ENCODE assay signal across 25 cellular contexts in genomic region chr2:100977511-100977910, GRCh38. TPM values are rescaled to one million over a fixed set of nuclear protein-coding genes. Genes with fewer than 3 reads are reported as not detected.
DNase-seq lines count a peak whose midpoint lies in the region; ATAC-seq and TF ChIP-seq lines count a peak whose summit lies in the region.
"Had no signal": no experiment of that assay in that cellular context is flagged by ENCODE, and none has a peak within 500 bp of the region (broad histone marks: within the 10 kb centered on the region; RNA-seq: fewer than 3 reads in every experiment).

No MANE protein-coding gene starts in this region.

- H3K9me2 ChIP-seq in OCI-LY7 (ENCODE audit: insufficient read depth, low read length): no peaks in the 10 kb centered on the region

- no peaks in the 10 kb centered on the region for H3K27me3 ChIP-seq in BLaER1 treated with 17β-estradiol and CSF1 and Interleukin-3, amounts not matched to agents 10 nM and 100 nM
- H3K27me3 ChIP-seq in muscle layer of colon (ENCODE audit: control insufficient read depth in 1 of 2, insufficient read depth in 2 of 2, low read length in 2 of 2) (no peaks in the 10 kb centered on the region), smooth muscle cell (ENCODE audit: low read depth) (no peaks in the 10 kb centered on the region)
- H3K27me3 ChIP-seq: brain microvascular endothelial cell had no signal

- intact Hi-C loops in OCI-LY7 (cut with micrococcal nuclease; ENCODE audit: unreplicated experiment): no loop called here

- H4K20me1 ChIP-seq in BLaER1 treated with 17β-estradiol and CSF1 and Interleukin-3, amounts not matched to agents 10 nM and 100 nM: no peaks in the 10 kb centered on the region; a peak in 1 of 22 replicates
- H4K20me1 ChIP-seq in OCI-LY7 (ENCODE audit: insufficient read depth, low read length) (no peaks in the 10 kb centered on the region), smooth muscle cell (ENCODE audit: low read depth) (no peaks in the 10 kb centered on the region)

- H2AFZ ChIP-seq in OCI-LY7 (ENCODE audit: low read length): no peak overlapping the region
- no peak overlapping the region for H2AFZ ChIP-seq in smooth muscle cell (ENCODE audit: low read depth)
- H2AFZ ChIP-seq: parathyroid adenoma had no signal

- no peaks in the 10 kb centered on the region for H3K27me3 Mint-ChIP-seq in activated T-helper 17 cell treated with anti-CD3 and anti-CD28 coated beads, Interleukin-2, amount 50 U/mL, for 72 hours
- H3K27me3 Mint-ChIP-seq: stimulated activated naive CD8-positive, alpha-beta T cell treated with anti-CD3 and anti-CD28 coated beads, Interleukin-15, amount 100 ng/mL, for 72 hours had no signal

- H3K4me1 ChIP-seq in BLaER1 treated with 17β-estradiol and CSF1 and Interleukin-3, amounts not matched to agents 10 nM and 100 nM: peaks cover 43 to 75% (median 70%) of the 10 kb centered on the region in 10 experiments
- H3K4me1 ChIP-seq in OCI-LY7 (ENCODE audit: insufficient read depth, low read length, poor library complexity, severe bottlenecking) (peaks cover 11% of the 10 kb centered on the region), muscle layer of colon (ENCODE audit: insufficient read depth, low read length) (peaks cover 20% of the 10 kb centered on the region), smooth muscle cell (ENCODE audit: low read depth) (no peaks in the 10 kb centered on the region)
- H3K4me1 ChIP-seq: parathyroid adenoma had no signal

- H3K36me3 Mint-ChIP-seq in activated T-helper 17 cell treated with anti-CD3 and anti-CD28 coated beads, Interleukin-2, amount 50 U/mL, for 72 hours (ENCODE audit: low read depth): no peaks in the 10 kb centered on the region
- H3K36me3 Mint-ChIP-seq: IgD-negative memory B cell, type B pancreatic cell, WTC11 had no signal

- BruUV-seq in OCI-LY7 (replicated peaks; lab: Mats Ljungman, UMichigan): no TSS peak

- CTCF ChIA-PET in OCI-LY7 (lab: Charles Lee; ENCODE audit: unreplicated experiment): no interaction called here

- DNase-seq in OCI-LY7 (ENCODE audit: low spot score) (no peak), smooth muscle cell (lab: John Stamatoyannopoulos, UW; ENCODE audit: unreplicated experiment) (no peak), NCI-H69 (lab: John Stamatoyannopoulos, UW) (no peak), DMS 273 treated with DMSO at 0.1 percent for 48 hours (lab: John Stamatoyannopoulos, UW) (no peak), HuH-7.5 (ENCODE audit: low spot score) (no peak)
- DNase-seq: activated CD4-positive, alpha-beta T cell treated with anti-CD3 and anti-CD28 coated beads, Interleukin-2, amount 50 U/mL, for 1 hour; activated naive CD4-positive, alpha-beta T cell treated with Interleukin-2 at 50 U/mL for 16 hours; activated T-cell treated with anti-CD3 and anti-CD28 coated beads, Interleukin-2, amount 50 U/mL, for 48 hours; C1 segment of cervical spinal cord; COR-L47; NCI-H1092; NCI-H1694 treated with DMSO at 0.1 percent for 48 hours; NCI-H2171; NCI-H510A treated with DMSO at 0.1 percent for 48 hours; nephron progenitor cell; stimulated activated naive CD8-positive, alpha-beta T cell treated with anti-CD3 and anti-CD28 coated beads, Interleukin-15, amount 100 ng/mL, for 72 hours had no signal

- H3F3A ChIP-seq in smooth muscle cell (ENCODE audit: low read depth): peaks cover 18% of the 10 kb centered on the region

- no peaks in the 10 kb centered on the region for H3K9me3 ChIP-seq in BLaER1 treated with 17β-estradiol and CSF1 and Interleukin-3, amounts not matched to agents 10 nM and 100 nM (replicated peaks in 1 of 11)
- H3K9me3 ChIP-seq in OCI-LY7 (ENCODE audit: low read length) (no peaks in the 10 kb centered on the region), muscle layer of colon (ENCODE audit: low read length) (no peaks in the 10 kb centered on the region), smooth muscle cell (replicated peaks; ENCODE audit: low read depth) (no peaks in the 10 kb centered on the region)

- ATAC-seq in activated T-helper 17 cell treated with anti-CD3 and anti-CD28 coated beads, Interleukin-2, amount 50 U/mL, for 72 hours (replicated peaks): no peak
- ATAC-seq: right cardiac atrium; stimulated activated naive CD8-positive, alpha-beta T cell treated with anti-CD3 and anti-CD28 coated beads, Interleukin-15, amount 100 ng/mL, for 72 hours; WTC11 had no signal

- peak overlapping the region in 8 of 10 experiments; percentile 23 to 50 (median 40); a peak in 14 of 20 replicates for H3K4me3 ChIP-seq in BLaER1 treated with 17β-estradiol and CSF1 and Interleukin-3, amounts not matched to agents 10 nM and 100 nM
- H3K4me3 ChIP-seq in OCI-LY7 (ENCODE audit: low read depth, low read length, poor library complexity, severe bottlenecking): no peak overlapping the region
- H3K4me3 ChIP-seq in muscle layer of colon (ENCODE audit: low read depth in 1 of 2, low read length in 2 of 2): no peak overlapping the region
- no peak overlapping the region for H3K4me3 ChIP-seq in smooth muscle cell

- TF ChIP-seq CTCF in OCI-LY7 (conservative IDR thresholded peaks at IDR 0.05; ENCODE audit: low read length) (no peak), smooth muscle cell (IDR thresholded peaks at IDR 0.05; ENCODE audit: borderline replicate concordance, insufficient read depth, poor library complexity, severe bottlenecking) (no peak)

- H3K9me3 Mint-ChIP-seq in activated T-helper 17 cell treated with anti-CD3 and anti-CD28 coated beads, Interleukin-2, amount 50 U/mL, for 72 hours: no peaks in the 10 kb centered on the region
- H3K9me3 Mint-ChIP-seq: IgD-negative memory B cell; nephron progenitor cell; stimulated activated naive CD8-positive, alpha-beta T cell treated with anti-CD3 and anti-CD28 coated beads, Interleukin-15, amount 100 ng/mL, for 72 hours; type B pancreatic cell; WTC11 had no signal

- WGBS in smooth muscle cell (ENCODE audit: low lambda C conversion rate): 88% methylated on average over 12 of the region's 12 CpGs

- peak overlapping the region in 9 of 11 experiments; percentile 26 to 73 (median 60); a peak in 15 of 22 replicates for H3K9ac ChIP-seq in BLaER1 treated with 17β-estradiol and CSF1 and Interleukin-3, amounts not matched to agents 10 nM and 100 nM
- H3K9ac ChIP-seq in muscle layer of colon (ENCODE audit: low read length): no peak overlapping the region
- H3K9ac ChIP-seq in smooth muscle cell (ENCODE audit: low read depth): peak overlapping the region; percentile 73
- H3K9ac ChIP-seq: parathyroid adenoma had no signal

- H3K4me3 Mint-ChIP-seq in activated T-helper 17 cell treated with anti-CD3 and anti-CD28 coated beads, Interleukin-2, amount 50 U/mL, for 72 hours: no peak overlapping the region
- H3K4me3 Mint-ChIP-seq: nephron progenitor cell; stimulated activated naive CD8-positive, alpha-beta T cell treated with anti-CD3 and anti-CD28 coated beads, Interleukin-15, amount 100 ng/mL, for 72 hours; type B pancreatic cell; WTC11 had no signal

- H3K4me1 Mint-ChIP-seq in activated T-helper 17 cell treated with anti-CD3 and anti-CD28 coated beads, Interleukin-2, amount 50 U/mL, for 72 hours: no peaks in the 10 kb centered on the region

- H3K4me2 ChIP-seq in BLaER1 treated with 17β-estradiol and CSF1 and Interleukin-3, amounts not matched to agents 10 nM and 100 nM: peak overlapping the region; percentile 78 to 96 (median 90)
- H3K4me2 ChIP-seq in OCI-LY7 (ENCODE audit: low read length): peak overlapping the region; percentile 52; the same call in 1 of the 2 replicates
- H3K4me2 ChIP-seq in smooth muscle cell: peak overlapping the region; percentile 74

- H3K27ac ChIP-seq in BLaER1 treated with 17β-estradiol and CSF1 and Interleukin-3, amounts not matched to agents 10 nM and 100 nM: peak overlapping the region in 8 of 11 experiments; percentile 13 to 76 (median 63); a peak in 15 of 22 replicates
- H3K27ac ChIP-seq in OCI-LY7 (ENCODE audit: low read depth, low read length, poor library complexity, severe bottlenecking) (no peak overlapping the region), muscle layer of colon (ENCODE audit: low read depth, low read length) (peak overlapping the region; percentile 55), smooth muscle cell (ENCODE audit: low read depth) (peak overlapping the region; percentile 95)
- H3K27ac ChIP-seq: brain microvascular endothelial cell, parathyroid adenoma had no signal

- no peaks in the 10 kb centered on the region for H3K36me3 ChIP-seq in BLaER1 treated with 17β-estradiol and CSF1 and Interleukin-3, amounts not matched to agents 10 nM and 100 nM
- H3K36me3 ChIP-seq in OCI-LY7 (ENCODE audit: insufficient read depth, low read length): no peaks in the 10 kb centered on the region
- H3K36me3 ChIP-seq in muscle layer of colon (ENCODE audit: insufficient read depth, low read length): peaks cover 1% of the 10 kb centered on the region
- H3K36me3 ChIP-seq in smooth muscle cell (ENCODE audit: low read depth): no peaks in the 10 kb centered on the region

- POLR2A ChIA-PET in OCI-LY7 (lab: Charles Lee): no interaction called here

- H3K27ac Mint-ChIP-seq in activated T-helper 17 cell treated with anti-CD3 and anti-CD28 coated beads, Interleukin-2, amount 50 U/mL, for 72 hours: no peak overlapping the region
- H3K27ac Mint-ChIP-seq: nephron progenitor cell, type B pancreatic cell, WTC11 had no signal

- H3K79me2 ChIP-seq in OCI-LY7 (ENCODE audit: insufficient read depth, low read depth, low read length) (no peaks in the 10 kb centered on the region), smooth muscle cell (ENCODE audit: low read depth) (no peaks in the 10 kb centered on the region)
- H3K79me2 ChIP-seq: parathyroid adenoma had no signal

RNA-seq across cellular contexts. Expression of gene RPL31, which starts 24.6 kb away (rescaled TPM):
- total RNA-seq in OCI-LY7 (2014; rRNA removed; shearing (Covaris generic)): 1,977 and 1,991 TPM in 2 replicates
- total RNA-seq in OCI-LY7 (2022): 1,220 and 1,348 TPM in 2 replicates
- total RNA-seq in smooth muscle cell: 1,508 and 1,659 TPM in 2 replicates
- 1,292 and 1,320 TPM in 2 replicates for polyA plus RNA-seq in smooth muscle cell
- total RNA-seq in activated T-helper 17 cell treated with anti-CD3 and anti-CD28 coated beads, Interleukin-2, amount 50 U/mL, for 72 hours: 1,000 to 10,000 TPM; 1,159 to 1,593 TPM

Comparison
In these comparisons a context has a peak if more than half of its experiments do, and no peak if none do; other contexts are left out.
1. H3K4me3 ChIP-seq: peak in BLaER1 treated with 17β-estradiol and CSF1 and Interleukin-3, amounts not matched to agents 10 nM and 100 nM (8 of 10); none in OCI-LY7 (single experiment), muscle layer of colon (0 of 2) and smooth muscle cell (single experiment).
2. Peak in every context shown above with its lines, with median percentiles within 50 percentile points of each other: H3K4me2 ChIP-seq.